In genomic region chr10:74822101-74822500, GRCh38 we compare ENCODE assay signal across 14 cellular contexts. TPM values are rescaled to one million over a fixed set of nuclear protein-coding genes. Genes with fewer than 3 reads are reported as not detected.
DNase-seq lines count a peak whose midpoint lies in the region; ATAC-seq and TF ChIP-seq lines count a peak whose summit lies in the region.
"Had no signal": no experiment of that assay in that cellular context is flagged by ENCODE, and none has a peak within 500 bp of the region (broad histone marks: within the 10 kb centered on the region; RNA-seq: fewer than 3 reads in every experiment).

No MANE protein-coding gene starts in this region.

- H3K27me3 ChIP-seq in AG04450 (ENCODE audit: control insufficient read depth, insufficient read depth, low read length) (no peaks in the 10 kb centered on the region), body of pancreas (no peaks in the 10 kb centered on the region)

- no peaks in the 10 kb centered on the region for H3K36me3 ChIP-seq in body of pancreas (replicated peaks in 1 of 2; ENCODE audit: insufficient read depth in 1 of 2, low read depth in 2 of 2)
- H3K36me3 ChIP-seq: prostate gland had no signal

- TF ChIP-seq POLR2A in body of pancreas (IDR thresholded peaks at IDR 0.05) = no peak

- peaks cover 35% of the 10 kb centered on the region for H3K4me1 ChIP-seq in body of pancreas

- H3K27me3 Mint-ChIP-seq in HFFc6 (ENCODE audit: insufficient read depth) (no peaks in the 10 kb centered on the region), progenitor cell of endocrine pancreas (no peaks in the 10 kb centered on the region)

- H3K4me3 ChIP-seq in AG04450 (ENCODE audit: low read depth, low read length) (no peak overlapping the region), body of pancreas (no peak overlapping the region)
- H3K4me3 ChIP-seq: prostate gland had no signal

- CTCF ChIA-PET in AG04450 (lab: Charles Lee) = interaction anchor here (1.0 to 1.5 kb wide), 2 partner anchors 198 to 278 kb away, joined by 3 to 4 read pairs; no protein-coding TSS in a partner anchor

- TF ChIP-seq CTCF in AG04450 (IDR thresholded peaks at IDR 0.05; ENCODE audit: low read depth, low read length) (no peak), HFFc6 (IDR thresholded peaks at IDR 0.05) (no peak), body of pancreas (IDR thresholded peaks at IDR 0.05) (no peak), progenitor cell of endocrine pancreas (IDR thresholded peaks at IDR 0.05; ENCODE audit: unreplicated experiment) (no peak)

- H3K4me3 Mint-ChIP-seq in HFFc6 (peak overlapping the region; percentile 88; the same call in 1 of the 2 replicates), progenitor cell of endocrine pancreas (ENCODE audit: low read depth) (peak overlapping the region; percentile 11)

- H3K9me3 Mint-ChIP-seq in HFFc6 = peaks cover 3% of the 10 kb centered on the region
- H3K9me3 Mint-ChIP-seq in progenitor cell of endocrine pancreas (ENCODE audit: low read depth) = peaks cover 4% of the 10 kb centered on the region

- no peak for ATAC-seq in body of pancreas
- ATAC-seq: stimulated activated naive CD8-positive, alpha-beta T cell treated with anti-CD3 and anti-CD28 coated beads, Interleukin-15, Interleukin-2, amounts not matched to agents 100 U/mL and 50 U/mL, for 24 hours had no signal

- H3K9me3 ChIP-seq in AG04450 (ENCODE audit: control insufficient read depth, insufficient read depth, low read length) (no peaks in the 10 kb centered on the region; the same call in none of the 2 replicates), body of pancreas (no peaks in the 10 kb centered on the region)
- H3K9me3 ChIP-seq: prostate gland had no signal

- 10 to 18% methylated on average over 2 of the region's 2 CpGs for WGBS in body of pancreas, 2 donors

- DNase-seq in AG04450 (ENCODE audit: low read depth, low spot score) = no peak
- DNase-seq in HFFc6 = no peak
- no peak for DNase-seq in body of pancreas
- no peak for DNase-seq in progenitor cell of endocrine pancreas (ENCODE audit: low spot score, unreplicated experiment)
- no peak for DNase-seq in kidney tubule cell (ENCODE audit: low spot score)
- DNase-seq in NCI-H1092 treated with DMSO at 0.1 percent for 48 hours (lab: John Stamatoyannopoulos, UW) = no peak
- DNase-seq in Ammon's horn (ENCODE audit: low spot score) = no peak
- DNase-seq in GM03348 (ENCODE audit: low spot score) = no peak
- DNase-seq: activated CD4-positive, alpha-beta T cell treated with anti-CD3 and anti-CD28 coated beads, Interleukin-2, amount 50 U/mL, for 4 hours; caudate nucleus; mesendoderm; stimulated activated CD4-positive, alpha-beta T cell treated with anti-CD3 and anti-CD28 coated beads, Interleukin-4, amount 100 ng/mL, for 4 hours; stimulated activated naive CD8-positive, alpha-beta T cell treated with anti-CD3 and anti-CD28 coated beads, Interleukin-15, Interleukin-2, amounts not matched to agents 100 U/mL and 50 U/mL, for 24 hours had no signal

- H3K27ac Mint-ChIP-seq in HFFc6 = peak overlapping the region; percentile 83
- peak overlapping the region; percentile 29 for H3K27ac Mint-ChIP-seq in progenitor cell of endocrine pancreas

- H3K4me1 Mint-ChIP-seq in HFFc6 (ENCODE audit: low read depth) = peaks cover 38% of the 10 kb centered on the region
- peaks cover 34% of the 10 kb centered on the region for H3K4me1 Mint-ChIP-seq in progenitor cell of endocrine pancreas (ENCODE audit: low read depth)

- POLR2A ChIA-PET in AG04450 (lab: Yijun Ruan, JAX) = no interaction called here

- intact Hi-C loops in body of pancreas (cut with DNase I) = no loop called here

- H3K27ac ChIP-seq in AG04450 (ENCODE audit: low read depth, low read length) (peak overlapping the region; percentile 47), body of pancreas (peak overlapping the region in 3 of 4 donors; percentile 24 to 54 (median 53))
- H3K27ac ChIP-seq: prostate gland had no signal

- H3K36me3 Mint-ChIP-seq in HFFc6 (ENCODE audit: low read depth) (peaks cover 3% of the 10 kb centered on the region), progenitor cell of endocrine pancreas (ENCODE audit: insufficient read depth) (peaks cover 2% of the 10 kb centered on the region)

RNA-seq across cellular contexts. Expression of gene KAT6B, which starts 4.3 kb away (rescaled TPM):
- 10.4 and 14.1 TPM in 2 replicates for polyA plus RNA-seq in AG04450 (2011; rRNA removed)
- polyA minus RNA-seq in AG04450 (2011; rRNA and poly(A)+ RNA removed) = 52.9 and 54.4 TPM in 2 replicates
- total RNA-seq in HFFc6 (2021; fragmentation: NEBNext Ultra II Directional; extraction: Animal tissue kit (Norgen Biotek cat#: 25700)) = 10 to 100 TPM; 17.8 to 27.5 (median 23.6) TPM
- total RNA-seq in body of pancreas = 10 to 100 TPM; 39.9 to 45.9 TPM
- total RNA-seq in progenitor cell of endocrine pancreas = 75.4 and 76.9 TPM in 2 replicates
